ENCODE assay signal across 12 cellular contexts in genomic region chr1:16212251-16212961, GRCh38. TPM values are rescaled to one million over a fixed set of nuclear protein-coding genes. Genes with fewer than 3 reads are reported as not detected.
A peak's percentile ranks its signal among the peaks of the same experiment; 100 is the strongest.
DNase-seq lines count a peak whose midpoint lies in the region; ATAC-seq, FAIRE-seq and TF ChIP-seq lines count a peak whose summit lies in the region.
"Had no signal": no experiment of that assay in that cellular context is flagged by ENCODE, and none has a peak within 500 bp of the region (broad histone marks: within the 10 kb centered on the region; RNA-seq: fewer than 3 reads in every experiment).

ARHGEF19 (minus strand) TSS chr1:16212652; CDS start chr1:16209054, 3,598 bp downstream.

- no peak within 1 kb of the TSS for H3K4me3 Mint-ChIP-seq in neural progenitor cell
- H3K4me3 Mint-ChIP-seq in activated naive CD4-positive, alpha-beta T cell treated with anti-CD3 and anti-CD28 coated beads, Interleukin-2, amount 10 ng/mL, durations not matched to agents 7 days and 5 days = no peak within 1 kb of the TSS

- H3K4me1 ChIP-seq in H1 (replicated peaks in 1 of 4; ENCODE audit: control insufficient read depth in 3 of 4, insufficient read depth in 4 of 4, low read length in 3 of 4) (peaks cover 10 to 49% (median 31%) of the 10 kb centered on the region in 4 experiments), neural progenitor cell (peaks cover 20% of the 10 kb centered on the region), OCI-LY7 (ENCODE audit: insufficient read depth, low read length, poor library complexity, severe bottlenecking) (peaks cover 10% of the 10 kb centered on the region)

- ATAC-seq in HG02981 (IDR thresholded peaks at IDR 0.05; ENCODE audit: unreplicated experiment) = no peak

- H4K8ac ChIP-seq in H1 (ENCODE audit: extremely low read depth, insufficient read depth, low read length) = 0 out of 2 replicates have a peak within 1 kb of the TSS, but pooled peaks have one; percentile 75

- H4K20me1 ChIP-seq in H1 (replicated peaks in 1 of 2; ENCODE audit: control insufficient read depth in 1 of 2, insufficient read depth in 2 of 2, low read length in 2 of 2) (peaks cover 0 to 2% of the 10 kb centered on the region in 2 experiments), neural progenitor cell (ENCODE audit: low read depth) (no peaks in the 10 kb centered on the region), OCI-LY7 (ENCODE audit: insufficient read depth, low read length) (no peaks in the 10 kb centered on the region)

- 4% methylated on average over 12 of the region's 14 CpGs; no CpG with 5 or more reads in 1 of the 2 experiments for WGBS in H1 (ENCODE audit: extremely low coverage in 1 of 2, insufficient coverage in 1 of 2, insufficient read length in 1 of 2, insufficient replicate concordance in 2 of 2, low coverage in 1 of 2, low lambda C conversion rate in 2 of 2, missing lambda C conversion rate in 1 of 2), 2 experiments

- H3K27ac ChIP-seq in H1 (ENCODE audit: low read depth, low read length) (peak within 1 kb of the TSS; percentile 86), neural progenitor cell (no peak within 1 kb of the TSS), OCI-LY7 (ENCODE audit: low read depth, low read length, poor library complexity, severe bottlenecking) (no peak within 1 kb of the TSS)

- H3K36me3 Mint-ChIP-seq in neural progenitor cell = no peaks in the 10 kb centered on the region
- no peaks in the 10 kb centered on the region for H3K36me3 Mint-ChIP-seq in activated naive CD4-positive, alpha-beta T cell treated with anti-CD3 and anti-CD28 coated beads, Interleukin-2, amount 10 ng/mL, durations not matched to agents 7 days and 5 days

- no peaks in the 10 kb centered on the region for H3K36me3 ChIP-seq in H1 (ENCODE audit: control insufficient read depth in 2 of 4, insufficient read depth in 4 of 4, low read length in 3 of 4)
- no peaks in the 10 kb centered on the region for H3K36me3 ChIP-seq in neural progenitor cell
- H3K36me3 ChIP-seq in OCI-LY7 (ENCODE audit: insufficient read depth, low read length) = no peaks in the 10 kb centered on the region

- peak within 1 kb of the TSS; percentile 83 to 89 for H3K4me2 ChIP-seq in H1 (ENCODE audit: insufficient read depth in 1 of 2, low read depth in 2 of 2, low read length in 2 of 2)
- peak within 1 kb of the TSS; percentile 72 for H3K4me2 ChIP-seq in neural progenitor cell
- no peak within 1 kb of the TSS for H3K4me2 ChIP-seq in OCI-LY7 (ENCODE audit: low read length)

- peaks cover 25% of the 10 kb centered on the region for H3K23me2 ChIP-seq in H1 (ENCODE audit: low read depth, low read length)

- H3K14ac ChIP-seq in H1 (ENCODE audit: insufficient read length) = peak within 1 kb of the TSS; percentile 31

- H3K4me3 ChIP-seq in H1 (ENCODE audit: extremely low read depth in 1 of 4, insufficient read depth in 2 of 4, low read depth in 3 of 4, low read length in 4 of 4) = peak within 1 kb of the TSS; percentile 57 to 75 (median 64)
- H3K4me3 ChIP-seq in neural progenitor cell = peak within 1 kb of the TSS; percentile 37
- no peak within 1 kb of the TSS for H3K4me3 ChIP-seq in OCI-LY7 (ENCODE audit: low read depth, low read length, poor library complexity, severe bottlenecking)

- peaks cover 25% of the 10 kb centered on the region for H3F3A ChIP-seq in neural progenitor cell (ENCODE audit: low read depth)

- H2BK15ac ChIP-seq in H1 (ENCODE audit: low read length) = peak within 1 kb of the TSS; percentile 82; the same call in 1 of the 2 replicates

- peaks cover 16% of the 10 kb centered on the region for H3K27me3 Mint-ChIP-seq in neural progenitor cell (ENCODE audit: insufficient read depth, low read depth)
- peaks cover 37% of the 10 kb centered on the region for H3K27me3 Mint-ChIP-seq in activated naive CD4-positive, alpha-beta T cell treated with anti-CD3 and anti-CD28 coated beads, Interleukin-2, amount 10 ng/mL, durations not matched to agents 7 days and 5 days

- H2BK120ac ChIP-seq in H1 (replicated peaks; ENCODE audit: low read depth, low read length) = peak within 1 kb of the TSS; percentile 63

- no peak within 1 kb of the TSS for H2AFZ ChIP-seq in H1 (ENCODE audit: low read length)
- H2AFZ ChIP-seq in neural progenitor cell (replicated peaks) = peak within 1 kb of the TSS; percentile 82
- H2AFZ ChIP-seq in OCI-LY7 (ENCODE audit: low read length) = no peak within 1 kb of the TSS

- intact Hi-C loops in OCI-LY7 (cut with micrococcal nuclease; ENCODE audit: unreplicated experiment) = no loop called here

- peak within 1 kb of the TSS; percentile 23 for H3K56ac ChIP-seq in H1 (replicated peaks; ENCODE audit: insufficient read length, low read depth, low read length)

- peak within 1 kb of the TSS; percentile 91; the same call in 1 of the 2 replicates for H2AK5ac ChIP-seq in H1 (ENCODE audit: low read depth, low read length)

- peak; percentile 53 for DNase-seq in DMS53 treated with DMSO at 0.1 percent for 48 hours (lab: John Stamatoyannopoulos, UW; ENCODE audit: unreplicated experiment)
- peak; percentile 15 for DNase-seq in NCI-H1417 treated with DMSO at 0.1 percent for 48 hours (lab: John Stamatoyannopoulos, UW)
- peak; percentile 79 to 87 for DNase-seq in H1 (ENCODE audit: low read depth in 1 of 2, low spot score in 2 of 2)
- peak; percentile 54 for DNase-seq in neural progenitor cell (ENCODE audit: low spot score)
- DNase-seq in pons (ENCODE audit: low spot score) = no peak
- no peak for DNase-seq in OCI-LY7 (ENCODE audit: low spot score)
- DNase-seq in activated naive CD4-positive, alpha-beta T cell treated with anti-CD3 and anti-CD28 coated beads, Interleukin-2, amount 10 ng/mL, durations not matched to agents 7 days and 5 days = no peak
- DNase-seq: activated naive CD4-positive, alpha-beta T cell treated with Interleukin-2 at 50 U/mL for 16 hours; GDM1; NCI-H187 treated with DMSO at 0.1 percent for 48 hours; stimulated activated CD4-positive, alpha-beta T cell treated with anti-CD3 and anti-CD28 coated beads, Interleukin-2, amount 100 ng/mL, for 24 hours had no signal

- H4K5ac ChIP-seq in H1 (ENCODE audit: insufficient read length, low read depth, low read length) = peak within 1 kb of the TSS; percentile 79

- H2BK5ac ChIP-seq in H1 (ENCODE audit: low read depth, low read length) = peak within 1 kb of the TSS; percentile 93

- POLR2A ChIA-PET in H1 (lab: Charles Lee; ENCODE audit: partially characterized antibody) = interaction anchor here (0.6 to 3.5 kb wide), 21 partner anchors 9 to 148 kb away, joined by 3 to 32 read pairs (median 3); no protein-coding TSS in a partner anchor
- POLR2A ChIA-PET in OCI-LY7 (lab: Charles Lee) = no interaction called here

- H3K23ac ChIP-seq in H1 (ENCODE audit: insufficient read length) = no peak within 1 kb of the TSS

- CTCF ChIA-PET in H1 (lab: Charles Lee; ENCODE audit: partially characterized antibody) = interaction anchor here (0.8 to 3.0 kb wide), 13 partner anchors 11 to 228 kb away, joined by 3 to 16 read pairs (median 4); partner anchors contain the start of gene NECAP2
- CTCF ChIA-PET in OCI-LY7 (lab: Charles Lee; ENCODE audit: unreplicated experiment) = no interaction called here
- CTCF ChIA-PET in activated naive CD4-positive, alpha-beta T cell treated with anti-CD3 and anti-CD28 coated beads, Interleukin-2, amount 10 ng/mL, durations not matched to agents 7 days and 5 days (lab: Charles Lee) = interaction anchor here (1.4 to 1.9 kb wide), 4 partner anchors 25 to 140 kb away, joined by 3 to 9 read pairs (median 4); partner anchors contain the start of gene FBXO42

- H3K18ac ChIP-seq in H1 (ENCODE audit: extremely low read depth, low read length) = peak within 1 kb of the TSS; percentile 100

- H2BK20ac ChIP-seq in H1 (ENCODE audit: low read length) = peak within 1 kb of the TSS; percentile 83

- TF ChIP-seq RAD21 in H1 (IDR thresholded peaks at IDR 0.05 in 1 of 2, conservative IDR thresholded peaks at IDR 0.05 in 1 of 2; ENCODE audit: low read depth in 2 of 2, low read length in 2 of 2) = peak; percentile 10 to 12; a peak in 1 of 4 replicates

- H3K9me3 ChIP-seq in H1 (ENCODE audit: insufficient read depth in 2 of 2, low read depth in 1 of 2, low read length in 1 of 2) (no peaks in the 10 kb centered on the region), neural progenitor cell (ENCODE audit: low read depth) (no peaks in the 10 kb centered on the region), OCI-LY7 (ENCODE audit: low read length) (no peaks in the 10 kb centered on the region)

- H4K91ac ChIP-seq in H1 (replicated peaks; ENCODE audit: insufficient read length, low read length) = peak within 1 kb of the TSS; percentile 87

- peaks cover 10% of the 10 kb centered on the region for H3K79me1 ChIP-seq in H1 (ENCODE audit: low read depth, low read length)

- peak within 1 kb of the TSS; percentile 35 for H3K27ac Mint-ChIP-seq in neural progenitor cell
- no peak within 1 kb of the TSS for H3K27ac Mint-ChIP-seq in activated naive CD4-positive, alpha-beta T cell treated with anti-CD3 and anti-CD28 coated beads, Interleukin-2, amount 10 ng/mL, durations not matched to agents 7 days and 5 days

- H3K79me2 ChIP-seq in H1 (ENCODE audit: control insufficient read depth in 1 of 2, insufficient read depth in 2 of 2, low read length in 2 of 2) = peaks cover 5 to 33% of the 10 kb centered on the region in 2 experiments; a peak in 3 of 4 replicates
- no peaks in the 10 kb centered on the region for H3K79me2 ChIP-seq in neural progenitor cell (ENCODE audit: low read depth)
- no peaks in the 10 kb centered on the region for H3K79me2 ChIP-seq in OCI-LY7 (ENCODE audit: insufficient read depth, low read depth, low read length)

- peaks cover 35% of the 10 kb centered on the region for H3K4me1 Mint-ChIP-seq in neural progenitor cell
- peaks cover 19% of the 10 kb centered on the region for H3K4me1 Mint-ChIP-seq in activated naive CD4-positive, alpha-beta T cell treated with anti-CD3 and anti-CD28 coated beads, Interleukin-2, amount 10 ng/mL, durations not matched to agents 7 days and 5 days

- H3K9ac ChIP-seq in H1 (replicated peaks in 1 of 4; ENCODE audit: extremely low read depth in 1 of 4, low read depth in 3 of 4, low read length in 3 of 4) = peak within 1 kb of the TSS; percentile 75 to 83 (median 81)
- H3K9ac ChIP-seq in neural progenitor cell = peak within 1 kb of the TSS; percentile 18

- peak within 1 kb of the TSS; percentile 30; the same call in 1 of the 2 replicates for H2BK12ac ChIP-seq in H1 (ENCODE audit: low read depth, low read length)

- H3K27me3 ChIP-seq in H1 (replicated peaks in 1 of 4; ENCODE audit: control insufficient read depth in 3 of 4, extremely low read depth in 1 of 4, insufficient read depth in 3 of 4, low read length in 3 of 4) (peaks cover 0 to 9% (median 6%) of the 10 kb centered on the region in 4 experiments; a peak in 5 of 7 replicates), neural progenitor cell (peaks cover 21% of the 10 kb centered on the region)

- no peaks in the 10 kb centered on the region for H3K9me2 ChIP-seq in OCI-LY7 (ENCODE audit: insufficient read depth, low read length)

- TF ChIP-seq CTCF in H1 (IDR thresholded peaks at IDR 0.05; ENCODE audit: control extremely low read depth in 1 of 3, insufficient read depth in 1 of 3, low read depth in 1 of 3, low read length in 3 of 3) = no peak
- no peak for TF ChIP-seq CTCF in neural progenitor cell (IDR thresholded peaks at IDR 0.05)
- TF ChIP-seq CTCF in OCI-LY7 (conservative IDR thresholded peaks at IDR 0.05; ENCODE audit: low read length) = no peak

- H3K4ac ChIP-seq in H1 (replicated peaks; ENCODE audit: insufficient read length, low read depth, low read length) = peak within 1 kb of the TSS; percentile 16

- FAIRE-seq in H1 (lab: Jason Lieb, UNC) = no peak

- TF ChIP-seq EP300 in H1 (IDR thresholded peaks at IDR 0.05; ENCODE audit: borderline replicate concordance in 1 of 2, low read depth in 2 of 2, low read length in 2 of 2) = peak; percentile 83 to 89; a peak in 2 of 3 replicates

- H3K9me3 Mint-ChIP-seq in neural progenitor cell = no peaks in the 10 kb centered on the region
- no peaks in the 10 kb centered on the region for H3K9me3 Mint-ChIP-seq in activated naive CD4-positive, alpha-beta T cell treated with anti-CD3 and anti-CD28 coated beads, Interleukin-2, amount 10 ng/mL, durations not matched to agents 7 days and 5 days

- no TSS peak for BruUV-seq in OCI-LY7 (replicated peaks; lab: Mats Ljungman, UMichigan)

- peak in 1 of 2 experiments; percentile 84; a peak in 2 of 3 replicates for TF ChIP-seq POLR2A in H1 (IDR thresholded peaks at IDR 0.05; ENCODE audit: control extremely low read depth in 1 of 2, low read depth in 2 of 2, low read length in 2 of 2)

RNA-seq across cellular contexts. Expression of gene ARHGEF19, which starts in this region (rescaled TPM):
- total RNA-seq in H1 (2021; fragmentation: NEBNext Ultra II Directional; extraction: Animal tissue kit (Norgen Biotek cat#: 25700)) = 51.9 and 56.4 TPM in 2 replicates
- polyA plus RNA-seq in H1 (2011; rRNA removed) = 47.5 and 69.2 TPM in 2 replicates
- polyA plus RNA-seq in H1 (2011; cell fraction: cytosol; rRNA removed) = 55.0 TPM
- 157 TPM for polyA plus RNA-seq in H1 (2011; cell fraction: nucleus; rRNA removed)
- polyA plus RNA-seq in H1 (2012, experiment 1 of 2) = 42.8 to 57.1 TPM (median 54.3 TPM) in 4 replicates
- 45.5 TPM for polyA plus RNA-seq in H1 (2012, experiment 2 of 2)
- polyA plus RNA-seq in H1 (2013, experiment 1 of 2) = 32.6 TPM
- 30.2 TPM for polyA plus RNA-seq in H1 (2013, experiment 2 of 2)
- 27.7 and 32.0 TPM in 2 replicates for polyA minus RNA-seq in H1 (2011; rRNA and poly(A)+ RNA removed)
- 22.2 TPM for polyA minus RNA-seq in H1 (2011; cell fraction: cytosol; rRNA and poly(A)+ RNA removed)
- polyA minus RNA-seq in H1 (2011; cell fraction: nucleus; rRNA and poly(A)+ RNA removed) = 30.7 TPM
- 10.9 and 22.2 TPM in 2 replicates for total RNA-seq in neural progenitor cell (ENCODE audit: low replicate concordance)
- total RNA-seq in OCI-LY7 (2014; rRNA removed; shearing (Covaris generic)) = 2.7 and 5.9 TPM in 2 replicates
- 3.9 and 6.2 TPM in 2 replicates for total RNA-seq in OCI-LY7 (2022)

Comparison
In these comparisons a context has a peak if more than half of its experiments do, and no peak if none do; other contexts are left out.
1. DNase-seq: peak in DMS53 treated with DMSO at 0.1 percent for 48 hours (single experiment), NCI-H1417 treated with DMSO at 0.1 percent for 48 hours (single experiment), H1 (2 of 2) and neural progenitor cell (single experiment); none in pons (single experiment), OCI-LY7 (single experiment) and activated naive CD4-positive, alpha-beta T cell treated with anti-CD3 and anti-CD28 coated beads, Interleukin-2, amount 10 ng/mL, durations not matched to agents 7 days and 5 days (single experiment).